ENCODE assay signal across 1 cellular context in the genomic region with DNA sequence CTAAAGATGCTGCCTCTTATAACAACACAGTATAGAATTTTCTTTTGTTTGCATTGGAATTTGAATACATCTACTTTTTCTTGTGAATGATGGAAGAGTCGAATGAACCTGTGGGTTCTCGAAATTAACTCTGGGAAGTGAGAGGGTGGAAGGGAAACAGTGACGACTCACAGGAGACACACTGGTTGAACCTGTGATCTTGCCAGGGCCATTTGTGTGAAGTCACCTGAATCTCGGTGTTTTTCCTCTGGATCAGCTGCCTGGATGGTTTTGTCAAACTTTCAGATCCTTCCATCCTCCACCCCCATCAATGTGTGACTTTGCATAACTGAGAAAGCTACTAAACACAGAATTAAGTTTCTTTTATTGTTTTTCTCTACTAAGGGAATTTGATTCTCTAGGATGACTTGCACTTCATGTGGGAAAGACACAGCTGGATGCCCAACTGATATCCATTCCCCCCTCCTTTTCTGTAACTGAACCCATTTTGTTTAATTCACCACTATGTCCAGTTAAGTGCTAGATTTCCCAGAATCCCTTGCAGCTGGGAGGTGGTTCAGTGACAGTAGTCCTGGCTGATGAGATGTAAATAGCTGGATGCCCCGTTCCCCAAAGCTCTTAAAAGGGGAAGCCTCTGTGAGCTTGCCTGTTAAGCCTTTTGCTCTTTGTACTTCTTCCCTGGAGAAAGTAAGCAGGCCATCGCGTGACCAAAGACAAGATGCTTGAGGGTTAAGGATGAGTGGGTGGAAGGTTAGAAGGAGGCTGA.
TF ChIP-seq lines count a peak whose summit lies in the region.

No MANE protein-coding gene starts in this region.

TF ChIP-seq in A549, 52 proteins besides CTCF, POLR2A, EP300 and RAD21 (continued from another document):
- TF ChIP-seq, protein P1, sequence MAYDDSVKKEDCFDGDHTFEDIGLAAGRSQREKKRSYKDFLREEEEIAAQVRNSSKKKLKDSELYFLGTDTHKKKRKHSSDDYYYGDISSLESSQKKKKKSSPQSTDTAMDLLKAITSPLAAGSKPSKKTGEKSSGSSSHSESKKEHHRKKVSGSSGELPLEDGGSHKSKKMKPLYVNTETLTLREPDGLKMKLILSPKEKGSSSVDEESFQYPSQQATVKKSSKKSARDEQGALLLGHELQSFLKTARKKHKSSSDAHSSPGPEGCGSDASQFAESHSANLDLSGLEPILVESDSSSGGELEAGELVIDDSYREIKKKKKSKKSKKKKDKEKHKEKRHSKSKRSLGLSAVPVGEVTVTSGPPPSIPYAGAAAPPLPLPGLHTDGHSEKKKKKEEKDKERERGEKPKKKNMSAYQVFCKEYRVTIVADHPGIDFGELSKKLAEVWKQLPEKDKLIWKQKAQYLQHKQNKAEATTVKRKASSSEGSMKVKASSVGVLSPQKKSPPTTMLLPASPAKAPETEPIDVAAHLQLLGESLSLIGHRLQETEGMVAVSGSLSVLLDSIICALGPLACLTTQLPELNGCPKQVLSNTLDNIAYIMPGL (CRISPR knock-in tag; IDR thresholded peaks at IDR 0.05; ENCODE audit: borderline replicate concordance) = no peak
- no peak for TF ChIP-seq MAFK (IDR thresholded peaks at IDR 0.05; ENCODE audit: partially characterized antibody)
